Comparison of ENCODE assay signal across 8 cellular contexts in genomic region chr3:133661454-133662255, GRCh38. TPM values are rescaled to one million over a fixed set of nuclear protein-coding genes. Genes with fewer than 3 reads are reported as not detected.
DNase-seq lines count a peak whose midpoint lies in the region; ATAC-seq and TF ChIP-seq lines count a peak whose summit lies in the region.

Gene TOPBP1, minus strand, starts transcription at chr3:133661941. Its CDS starts 814 bp downstream, at chr3:133661127.

- POLR2A ChIA-PET in SK-N-SH (lab: Yijun Ruan, JAX), result no interaction called here

- no peaks in the 10 kb centered on the region for H3K9me3 ChIP-seq in SK-N-SH

- no peaks in the 10 kb centered on the region for H3K9me2 ChIP-seq in SK-N-SH

- H3K36me3 ChIP-seq in SK-N-SH (replicated peaks in 1 of 2; ENCODE audit: control insufficient read depth in 1 of 2, insufficient read depth in 2 of 2, low read length in 1 of 2), result peaks cover 13 to 18% of the 10 kb centered on the region in 2 experiments

- WGBS in SK-N-SH (ENCODE audit: low lambda C conversion rate), result 0% methylated on average over 33 of the region's 57 CpGs

- H3K9ac ChIP-seq in SK-N-SH, result peak within 1 kb of the TSS; percentile 93

- DNase-seq in GM10266 (ENCODE audit: extremely low spot score) (peak; percentile 95), NCI-H1048 (lab: John Stamatoyannopoulos, UW) (peak; percentile 10), SK-N-SH (peak; percentile 90), globus pallidus (ENCODE audit: low spot score) (peak; percentile 59), nucleus accumbens (lab: John Stamatoyannopoulos, UW) (peak in 54 of 56 donors; percentile 1 to 90 (median 70)), superior temporal gyrus (ENCODE audit: extremely low spot score) (peak; percentile 76)
- peak; percentile 88 for DNase-seq in activated naive CD4-positive, alpha-beta T cell treated with anti-CD3 and anti-CD28 coated beads, Interleukin-2, amount 50 U/mL, for 16 hours

- no peaks in the 10 kb centered on the region for H3K27me3 ChIP-seq in SK-N-SH (ENCODE audit: insufficient read depth)

- H3K4me3 ChIP-seq in SK-N-SH (ENCODE audit: low read depth in 2 of 2, low read length in 1 of 2), result peak within 1 kb of the TSS; percentile 87 to 97

- H3K4me1 ChIP-seq in SK-N-SH (ENCODE audit: control insufficient read depth in 1 of 2, insufficient read depth in 2 of 2, low read depth in 1 of 2, low read length in 1 of 2), result peaks cover 0 to 17% of the 10 kb centered on the region in 2 experiments; a peak in 2 of 4 replicates

- no peak for TF ChIP-seq RAD21 in SK-N-SH (IDR thresholded peaks at IDR 0.05; ENCODE audit: low read length)

- CTCF ChIA-PET in SK-N-SH (lab: Yijun Ruan, JAX), result interaction anchor here (0.6 to 2.5 kb wide), 3 partner anchors 13 to 935 kb away, joined by 3 to 8 read pairs (median 3); no protein-coding TSS in a partner anchor

- H2AFZ ChIP-seq in SK-N-SH (ENCODE audit: low read depth), result peak within 1 kb of the TSS; percentile 86

- TF ChIP-seq CTCF in GM10266 (IDR thresholded peaks at IDR 0.05; ENCODE audit: control insufficient read depth, insufficient read depth, low read depth, missing control alignments) (no peak), SK-N-SH (IDR thresholded peaks at IDR 0.05) (no peak)

- no peaks in the 10 kb centered on the region for H4K20me1 ChIP-seq in SK-N-SH (ENCODE audit: insufficient read depth)

- H3K27ac ChIP-seq in SK-N-SH (ENCODE audit: low read depth in 2 of 2, low read length in 1 of 2), result peak within 1 kb of the TSS; percentile 62 to 82

- peak within 1 kb of the TSS; percentile 85 for H3K4me2 ChIP-seq in SK-N-SH

- 0 out of 4 replicates have a peak, but pooled peaks of 1 of the 2 experiments have one; percentile 8 for TF ChIP-seq EP300 in SK-N-SH (IDR thresholded peaks at IDR 0.05; ENCODE audit: borderline replicate concordance in 1 of 2, low read depth in 1 of 2, low read length in 1 of 2)

- H3F3A ChIP-seq in SK-N-SH (replicated peaks; ENCODE audit: insufficient read depth), result no peaks in the 10 kb centered on the region

- ATAC-seq in HG02588 (IDR thresholded peaks at IDR 0.05; ENCODE audit: unreplicated experiment), result peak; percentile 88

- H3K79me2 ChIP-seq in SK-N-SH (ENCODE audit: insufficient read depth), result peaks cover 51% of the 10 kb centered on the region

TF ChIP-seq in SK-N-SH, 30 proteins besides CTCF, POLR2A, EP300 and RAD21:
- TF ChIP-seq POLR2AphosphoS5 (IDR thresholded peaks at IDR 0.05; ENCODE audit: low read depth, low read length), result peak; percentile 78; the same call in 1 of the 2 replicates
- peak; percentile 59; the same call in 1 of the 2 replicates for TF ChIP-seq ZBTB33 (IDR thresholded peaks at IDR 0.05; ENCODE audit: borderline replicate concordance, low read depth)
- TF ChIP-seq, protein P1, sequence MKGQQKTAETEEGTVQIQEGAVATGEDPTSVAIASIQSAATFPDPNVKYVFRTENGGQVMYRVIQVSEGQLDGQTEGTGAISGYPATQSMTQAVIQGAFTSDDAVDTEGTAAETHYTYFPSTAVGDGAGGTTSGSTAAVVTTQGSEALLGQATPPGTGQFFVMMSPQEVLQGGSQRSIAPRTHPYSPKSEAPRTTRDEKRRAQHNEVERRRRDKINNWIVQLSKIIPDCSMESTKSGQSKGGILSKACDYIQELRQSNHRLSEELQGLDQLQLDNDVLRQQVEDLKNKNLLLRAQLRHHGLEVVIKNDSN (IDR thresholded peaks at IDR 0.05; ENCODE audit: borderline replicate concordance, low read depth), result no peak
- TF ChIP-seq TCF12 (IDR thresholded peaks at IDR 0.05), result no peak
- no peak for TF ChIP-seq USF2 (IDR thresholded peaks at IDR 0.05; ENCODE audit: borderline replicate concordance, low read depth, low read length)
- no peak for TF ChIP-seq RXRA (IDR thresholded peaks at IDR 0.05; ENCODE audit: borderline replicate concordance, low read depth)
- peak; percentile 90 for TF ChIP-seq GABPA (IDR thresholded peaks at IDR 0.05; ENCODE audit: low read depth)
- peak; percentile 80 for TF ChIP-seq MAX (IDR thresholded peaks at IDR 0.05; ENCODE audit: low read depth)
- no peak for TF ChIP-seq RFX5 (IDR thresholded peaks at IDR 0.05; ENCODE audit: low read length)
- no peak for TF ChIP-seq SMC3 (IDR thresholded peaks at IDR 0.05; ENCODE audit: low read depth, low read length)
- no peak for TF ChIP-seq GATA2 (CRISPR knock-in tag; IDR thresholded peaks at IDR 0.05)
- TF ChIP-seq SIN3A (IDR thresholded peaks at IDR 0.05; ENCODE audit: borderline replicate concordance, low read depth, low read length), result peak; percentile 96
- TF ChIP-seq YY1 (IDR thresholded peaks at IDR 0.05; ENCODE audit: low read depth), result no peak; the same call in 1 of the 2 replicates
- TF ChIP-seq PBX3 (IDR thresholded peaks at IDR 0.05), result no peak
- no peak for TF ChIP-seq IRF3 (IDR thresholded peaks at IDR 0.05; ENCODE audit: low read depth, low read length)
- TF ChIP-seq TEAD4 (IDR thresholded peaks at IDR 0.05; ENCODE audit: borderline replicate concordance, insufficient read depth), result no peak
- no peak for TF ChIP-seq NFIC (IDR thresholded peaks at IDR 0.05; ENCODE audit: borderline replicate concordance)
- peak; percentile 95 for TF ChIP-seq ELF1 (IDR thresholded peaks at IDR 0.05)
- no peak for TF ChIP-seq NRF1 (IDR thresholded peaks at IDR 0.05; ENCODE audit: low read depth, low read length)
- no peak for TF ChIP-seq JUND (IDR thresholded peaks at IDR 0.05)
- TF ChIP-seq FOXJ3 (CRISPR knock-in tag; IDR thresholded peaks at IDR 0.05), result no peak
- peak; percentile 72 for TF ChIP-seq TAF1 (IDR thresholded peaks at IDR 0.05; ENCODE audit: borderline replicate concordance, low read depth, low read length)
- TF ChIP-seq CHD2 (IDR thresholded peaks at IDR 0.05; ENCODE audit: low read length, partially characterized antibody), result peak; percentile 77
- no peak for TF ChIP-seq FOSL2 (IDR thresholded peaks at IDR 0.05; ENCODE audit: borderline replicate concordance, low read depth)
- no peak for TF ChIP-seq RCOR1 (IDR thresholded peaks at IDR 0.05; ENCODE audit: low read length)
- peak; percentile 94 for TF ChIP-seq MXI1 (IDR thresholded peaks at IDR 0.05; ENCODE audit: low read depth, low read length)
- TF ChIP-seq EZH2phosphoT487 (IDR thresholded peaks at IDR 0.05; ENCODE audit: borderline replicate concordance, low read depth), result no peak

RNA-seq across cellular contexts. Expression of gene TOPBP1, which starts in this region (rescaled TPM):
- 15.7 and 21.5 TPM in 2 replicates for polyA plus RNA-seq in SK-N-SH (2012; rRNA removed)
- polyA plus RNA-seq in SK-N-SH (2012; cell fraction: cytosol; rRNA removed), result 16.8 and 18.5 TPM in 2 replicates
- polyA plus RNA-seq in SK-N-SH (2012; cell fraction: nucleus; rRNA removed), result 32.8 and 52.6 TPM in 2 replicates

Comparison
In these comparisons a context has a peak if more than half of its experiments do, and no peak if none do; other contexts are left out.
1. Peak in every context shown above with its lines: DNase-seq, ATAC-seq, H3K4me3 ChIP-seq and H3K27ac ChIP-seq.
2. DNase-seq: peak in every context shown above with its lines; median percentile 95 in GM10266; 90 in SK-N-SH; 88 in activated naive CD4-positive, alpha-beta T cell treated with anti-CD3 and anti-CD28 coated beads, Interleukin-2, amount 50 U/mL, for 16 hours; 76 in superior temporal gyrus; 70 in nucleus accumbens; 59 in globus pallidus; 10 in NCI-H1048.